Comparison of ENCODE assay signal across 8 cellular contexts in genomic region chr1:114670083-114671010, GRCh38. TPM values are rescaled to one million over a fixed set of nuclear protein-coding genes. Genes with fewer than 3 reads are reported as not detected.
DNase-seq lines count a peak whose midpoint lies in the region; ATAC-seq, FAIRE-seq and TF ChIP-seq lines count a peak whose summit lies in the region.

No MANE protein-coding gene starts in this region.

- no peaks in the 10 kb centered on the region for H3K36me3 ChIP-seq in ES-I3 (ENCODE audit: insufficient read depth, low read length)
- no peaks in the 10 kb centered on the region for H3K36me3 ChIP-seq in cardiac muscle cell
- no peaks in the 10 kb centered on the region for H3K36me3 ChIP-seq in pancreas
- H3K36me3 ChIP-seq in thyroid gland, result no peaks in the 10 kb centered on the region

- no peaks in the 10 kb centered on the region for H3K4me1 ChIP-seq in ES-I3 (ENCODE audit: insufficient read depth, low read length)
- no peaks in the 10 kb centered on the region for H3K4me1 ChIP-seq in cardiac muscle cell (ENCODE audit: low read depth)
- peaks cover 0 to 8% (median 0%) of the 10 kb centered on the region in 3 donors for H3K4me1 ChIP-seq in pancreas
- H3K4me1 ChIP-seq in thyroid gland, result peaks cover 0 to 4% of the 10 kb centered on the region in 2 donors

- intact Hi-C loops in pancreas (cut with DNase I), result no loop called here
- intact Hi-C loops in thyroid gland (cut with DNase I), result no loop called here

- peak overlapping the region; percentile 86 for H3K9ac ChIP-seq in ES-I3 (ENCODE audit: low read depth, low read length)

- no peak overlapping the region for H3K27ac ChIP-seq in cardiac muscle cell
- peak overlapping the region; percentile 66 to 85 (median 76) for H3K27ac ChIP-seq in pancreas
- peak overlapping the region in 2 of 3 donors; percentile 30 to 63 for H3K27ac ChIP-seq in thyroid gland

- TF ChIP-seq POLR2A in H54 (IDR thresholded peaks at IDR 0.05; ENCODE audit: low read depth, low read length), result no peak
- peak; percentile 34 to 93 for TF ChIP-seq POLR2A in thyroid gland (IDR thresholded peaks at IDR 0.05)

- DNase-seq in H54 (ENCODE audit: insufficient read length, low spot score) (peak; percentile 52), LNCaP clone FGC (ENCODE audit: low read depth) (peak; percentile 83), SKM-1 treated with dmso at 0.1 percent for 144 hours (lab: John Stamatoyannopoulos, UW; ENCODE audit: unreplicated experiment) (peak; percentile 79), cardiac muscle cell (ENCODE audit: low read depth in 1 of 2, low spot score in 1 of 2) (peak; percentile 92 to 93), pancreas (peak; percentile 95 to 96 (median 96)), thyroid gland (peak; percentile 95 to 97)
- peak; percentile 83 for DNase-seq in activated naive CD8-positive, alpha-beta T cell treated with anti-CD3 and anti-CD28 coated beads, Interleukin-2, amount 50 U/mL, for 16 hours (ENCODE audit: low read depth, low spot score)

- TF ChIP-seq CTCF in LNCaP clone FGC (IDR thresholded peaks at IDR 0.05; ENCODE audit: control insufficient read depth, extremely low read depth, insufficient read depth) (no peak), cardiac muscle cell (IDR thresholded peaks at IDR 0.05; ENCODE audit: low read depth, low read length) (no peak), pancreas (IDR thresholded peaks at IDR 0.05) (peak in 1 of 4 donors; percentile 19), thyroid gland (IDR thresholded peaks at IDR 0.05) (peak in 3 of 6 experiments; percentile 11 to 30 (median 17))

- WGBS in pancreas, 2 donors, result 2 to 3% methylated on average over 43 to 45 of the region's 45 CpGs
- 6 to 9% methylated on average over 16 to 25 of the region's 45 CpGs for WGBS in thyroid gland, 2 donors

- H3K27me3 ChIP-seq in cardiac muscle cell (peaks cover 23% of the 10 kb centered on the region), pancreas (no peaks in the 10 kb centered on the region), thyroid gland (no peaks in the 10 kb centered on the region)

- FAIRE-seq in H54 (lab: Jason Lieb, UNC), result no peak
- no peak for FAIRE-seq in pancreas (lab: Jason Lieb, UNC)

- peak; percentile 96 to 99 (median 98) for ATAC-seq in pancreas

- peak overlapping the region; percentile 78 for H3K4me3 ChIP-seq in LNCaP clone FGC (ENCODE audit: low read depth, low read length)
- H3K4me3 ChIP-seq in cardiac muscle cell, result peak overlapping the region; percentile 49
- H3K4me3 ChIP-seq in pancreas, result peak overlapping the region; percentile 60 to 86 (median 71)
- H3K4me3 ChIP-seq in thyroid gland (replicated peaks in 1 of 3), result peak overlapping the region; percentile 1 to 90 (median 75)

- H3K9me3 ChIP-seq in ES-I3 (ENCODE audit: control insufficient read depth, insufficient read depth, low read length), result no peaks in the 10 kb centered on the region
- H3K9me3 ChIP-seq in cardiac muscle cell (ENCODE audit: low read depth), result no peaks in the 10 kb centered on the region
- no peaks in the 10 kb centered on the region for H3K9me3 ChIP-seq in pancreas
- no peaks in the 10 kb centered on the region for H3K9me3 ChIP-seq in thyroid gland

RNA-seq across cellular contexts. Expression of gene DENND2C, which starts 0.5 kb away (rescaled TPM):
- total RNA-seq in cardiac muscle cell (1.8 TPM in 2 replicates), pancreas (1 to 10 TPM; 1.0 to 2.5 (median 2.0) TPM), thyroid gland (1 to 10 TPM; 2.6 to 3.9 (median 3.8) TPM)
- polyA plus RNA-seq in cardiac muscle cell (1.1 and 2.1 TPM in 2 replicates), pancreas (1 to 10 TPM; 1.2 to 2.6 TPM)

RNA-seq across cellular contexts. Expression of gene AMPD1, which starts 25.0 kb away (rescaled TPM):
- not detected in 2 replicates for total RNA-seq in cardiac muscle cell
- not detected in 2 replicates for polyA plus RNA-seq in cardiac muscle cell
- under 1 TPM in 1 of 6 donors, not detected in 5; 0.47 TPM for total RNA-seq in pancreas
- polyA plus RNA-seq in pancreas, result not detected
- not detected for total RNA-seq in thyroid gland

RNA-seq across cellular contexts. Expression of gene NRAS, which starts 46.2 kb away (rescaled TPM):
- total RNA-seq in cardiac muscle cell (31.9 and 34.4 TPM in 2 replicates), pancreas (10 to 100 TPM in 4 of 6 donors, 1 to 10 TPM in 2; 6.5 to 18.4 (median 10.8) TPM), thyroid gland (10 to 100 TPM; 27.6 to 39.0 (median 31.0) TPM)
- polyA plus RNA-seq in cardiac muscle cell (29.2 and 30.0 TPM in 2 replicates), pancreas (1 to 10 TPM; 5.4 to 8.5 TPM)
